8 cellular contexts compared by ENCODE assay signal in the genomic region with DNA sequence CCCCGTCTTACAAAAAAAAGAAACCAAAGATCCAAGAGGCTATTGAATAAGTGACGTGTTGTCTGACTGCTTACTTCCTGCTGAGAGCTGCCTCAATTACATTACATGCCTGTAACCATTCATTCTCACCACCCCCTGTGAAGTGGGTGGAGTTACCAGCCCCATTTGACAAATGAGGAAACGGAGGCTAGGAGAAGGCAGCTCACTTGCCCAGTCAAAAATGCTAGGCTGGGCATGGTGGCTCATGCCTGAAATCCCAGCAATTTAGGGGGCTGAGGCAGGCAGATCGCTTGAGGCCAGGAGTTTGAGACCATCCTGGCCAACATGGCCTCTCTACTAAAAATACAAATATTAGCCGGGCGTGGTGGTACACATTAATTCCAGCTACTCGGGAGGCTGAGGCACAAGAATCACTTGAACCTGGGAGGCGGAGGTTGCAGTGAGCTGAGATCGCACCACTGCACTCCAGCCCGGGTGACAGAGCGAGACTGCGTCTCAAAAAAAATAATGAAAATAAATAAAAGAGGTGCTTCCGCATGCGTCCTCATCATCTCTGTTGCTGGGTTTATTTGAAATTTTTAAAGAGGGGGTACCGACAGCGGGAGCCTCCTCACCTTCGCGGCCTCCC. TPM values are rescaled to one million over a fixed set of nuclear protein-coding genes. Genes with fewer than 3 reads are reported as not detected.
DNase-seq lines count a peak whose midpoint lies in the region; ATAC-seq and TF ChIP-seq lines count a peak whose summit lies in the region.

No MANE protein-coding gene starts in this region.

- no peaks in the 10 kb centered on the region for H3K27me3 ChIP-seq in lower lobe of right lung (ENCODE audit: low read depth)

- ATAC-seq in WTC11 = peak; percentile 59
- ATAC-seq in lower lobe of right lung = peak; percentile 56 to 71
- ATAC-seq in HG02798 (IDR thresholded peaks at IDR 0.05; ENCODE audit: poor library complexity, unreplicated experiment) = no peak

- TF ChIP-seq CTCF in WTC11 (IDR thresholded peaks at IDR 0.05) (no peak), lower lobe of right lung (IDR thresholded peaks at IDR 0.05) (no peak)

- peaks cover 41% of the 10 kb centered on the region for H3K4me1 Mint-ChIP-seq in WTC11

- peaks cover 45% of the 10 kb centered on the region for H3K4me1 ChIP-seq in lower lobe of right lung

- peak overlapping the region; percentile 100 for H3K4me3 Mint-ChIP-seq in WTC11

- no peaks in the 10 kb centered on the region for H3K27me3 Mint-ChIP-seq in WTC11 (ENCODE audit: low read depth)

- POLR2A ChIA-PET in WTC11 (lab: Charles Lee) = interaction anchor here (0.6 to 1.3 kb wide), 2 partner anchors 14 to 100 kb away, joined by 3 read pairs; partner anchors contain the start of gene TIMM13

- H3K27ac Mint-ChIP-seq in WTC11 = peak overlapping the region; percentile 98

- peaks cover 27% of the 10 kb centered on the region for H3K36me3 ChIP-seq in lower lobe of right lung

- peak overlapping the region; percentile 84 for H3K27ac ChIP-seq in lower lobe of right lung

- H3K9me3 ChIP-seq in lower lobe of right lung = no peaks in the 10 kb centered on the region

- peak; percentile 64 for DNase-seq in NK-92 treated with Interleukin-12 subunit alpha and Interleukin-12 subunit beta, amount 100 ng/mL, for 24 hours (lab: John Stamatoyannopoulos, UW)
- DNase-seq in NK-92 (lab: John Stamatoyannopoulos, UW; ENCODE audit: unreplicated experiment) (no peak), NCI-H1417 (lab: John Stamatoyannopoulos, UW) (peak in 2 of 3 experiments; percentile 80 to 93), WTC11 (ENCODE audit: low spot score) (no peak), dermis microvascular lymphatic vessel endothelial cell (ENCODE audit: low read depth in 2 of 2) (peak; percentile 71 to 95), lower lobe of right lung (no peak)
- DNase-seq in stimulated activated CD8-positive, alpha-beta memory T cell treated with anti-CD3 and anti-CD28 coated beads, Interleukin-15, amount 100 ng/mL, for 4 hours (ENCODE audit: low read depth in 2 of 2) = peak; percentile 26 to 47

- H3K36me3 Mint-ChIP-seq in WTC11 = peaks cover 12% of the 10 kb centered on the region

- peak overlapping the region; percentile 93 for H3K4me3 ChIP-seq in lower lobe of right lung

- intact Hi-C loops in lower lobe of right lung (cut with DNase I) = no loop called here

- H3K9me3 Mint-ChIP-seq in WTC11 = no peaks in the 10 kb centered on the region

- CTCF ChIA-PET in WTC11 (lab: Charles Lee) = interaction anchor here (0.5 to 3.3 kb wide), 10 partner anchors 9 to 553 kb away, joined by 3 to 20 read pairs (median 4); no protein-coding TSS in a partner anchor

TF ChIP-seq in WTC11, 78 proteins besides CTCF, POLR2A, EP300 and RAD21:
- TF ChIP-seq ZNF121 (CRISPR knock-in tag; IDR thresholded peaks at IDR 0.05) (0 out of 2 replicates have a peak, but pooled peaks have one; percentile 12), FOXP1 (CRISPR knock-in tag; IDR thresholded peaks at IDR 0.05; ENCODE audit: borderline replicate concordance) (no peak)

RNA-seq across cellular contexts. Expression of gene LSM7, which starts 0.5 kb away (rescaled TPM):
- total RNA-seq in WTC11 (2021) (245 to 250 TPM (median 248 TPM) in 3 replicates), dermis microvascular lymphatic vessel endothelial cell (90.9 and 94.4 TPM in 2 replicates), lower lobe of right lung (58.2 TPM)

RNA-seq across cellular contexts. Expression of gene SPPL2B, which starts 0.6 kb away (rescaled TPM):
- total RNA-seq in WTC11 (2021) (94.6 to 117 TPM (median 95.8 TPM) in 3 replicates), dermis microvascular lymphatic vessel endothelial cell (13.9 and 25.8 TPM in 2 replicates), lower lobe of right lung (52.3 TPM)

RNA-seq across cellular contexts. Expression of gene LINGO3, which starts 19.9 kb away (rescaled TPM):
- total RNA-seq in WTC11 (2021) (2.0 to 2.9 TPM (median 2.8 TPM) in 3 replicates), dermis microvascular lymphatic vessel endothelial cell (not detected in 2 replicates), lower lobe of right lung (not detected)

RNA-seq across cellular contexts. Expression of gene TMPRSS9, which starts 32.2 kb away (rescaled TPM):
- total RNA-seq in WTC11 (2021) (0.37 to 0.57 TPM (median 0.55 TPM) in 3 replicates), dermis microvascular lymphatic vessel endothelial cell (not detected in 2 replicates), lower lobe of right lung (not detected)

RNA-seq across cellular contexts. Expression of gene PEAK3, which starts 45.9 kb away (rescaled TPM):
- total RNA-seq in WTC11 (2021) (not detected in 3 replicates), dermis microvascular lymphatic vessel endothelial cell (0.13 and 0.51 TPM in 2 replicates), lower lobe of right lung (7.5 TPM)

Comparison
In these comparisons a context has a peak if more than half of its experiments do, and no peak if none do; other contexts are left out.
1. DNase-seq: peak in NK-92 treated with Interleukin-12 subunit alpha and Interleukin-12 subunit beta, amount 100 ng/mL, for 24 hours (single experiment), NCI-H1417 (2 of 3), dermis microvascular lymphatic vessel endothelial cell (2 of 2) and stimulated activated CD8-positive, alpha-beta memory T cell treated with anti-CD3 and anti-CD28 coated beads, Interleukin-15, amount 100 ng/mL, for 4 hours (2 of 2); none in NK-92 (single experiment), WTC11 (single experiment) and lower lobe of right lung (single experiment).